ENCODE assay signal across 8 cellular contexts in genomic region chr7:64307254-64308018, GRCh38. TPM values are rescaled to one million over a fixed set of nuclear protein-coding genes. Genes with fewer than 3 reads are reported as not detected.
DNase-seq lines count a peak whose midpoint lies in the region; ATAC-seq and TF ChIP-seq lines count a peak whose summit lies in the region.

No MANE protein-coding gene starts in this region.

- CTCF ChIA-PET in A673 (lab: Charles Lee): no interaction called here
- CTCF ChIA-PET in activated CD4-positive, alpha-beta memory T cell treated with anti-CD3 and anti-CD28 coated beads, Interleukin-2, amount 10 ng/mL, durations not matched to agents 7 days and 5 days (lab: Charles Lee): interaction anchor here (0.7 to 1.8 kb wide), 3 partner anchors 10 to 699 kb away, joined by 3 to 6 read pairs (median 5); partner anchors contain the start of genes ERV3-1 and ZNF680

- no TSS peak for BruUV-seq in A673 (replicated peaks; lab: Mats Ljungman, UMichigan)

- H3K27ac Mint-ChIP-seq in activated CD4-positive, alpha-beta memory T cell treated with anti-CD3 and anti-CD28 coated beads, Interleukin-2, amount 10 ng/mL, durations not matched to agents 7 days and 5 days: peak overlapping the region; percentile 85

- WGBS in ectodermal cell, 2 experiments: 35% methylated on average over 33 of the region's 33 CpGs

- no peak overlapping the region for H3K4me3 ChIP-seq in A673 (ENCODE audit: low read depth, low read length, poor library complexity, severe bottlenecking)
- H3K4me3 ChIP-seq in ectodermal cell (ENCODE audit: insufficient read depth, low read depth, low read length): peak overlapping the region; percentile 32

- no peaks in the 10 kb centered on the region for H3K27me3 ChIP-seq in A673 (replicated peaks; ENCODE audit: insufficient read depth, low read depth, low read length, poor library complexity)
- no peaks in the 10 kb centered on the region for H3K27me3 ChIP-seq in ectodermal cell (ENCODE audit: control insufficient read depth, insufficient read depth, low read length, poor library complexity, severe bottlenecking)

- peak overlapping the region; percentile 93 for H3K4me3 Mint-ChIP-seq in activated CD4-positive, alpha-beta memory T cell treated with anti-CD3 and anti-CD28 coated beads, Interleukin-2, amount 10 ng/mL, durations not matched to agents 7 days and 5 days

- TF ChIP-seq CTCF in A673 (conservative IDR thresholded peaks at IDR 0.05; ENCODE audit: low read depth, low read length): no peak

- peaks cover 19% of the 10 kb centered on the region for H3K4me1 Mint-ChIP-seq in activated CD4-positive, alpha-beta memory T cell treated with anti-CD3 and anti-CD28 coated beads, Interleukin-2, amount 10 ng/mL, durations not matched to agents 7 days and 5 days

- intact Hi-C loops in A673 (cut with micrococcal nuclease; ENCODE audit: unreplicated experiment): no loop called here

- H3K36me3 ChIP-seq in A673 (ENCODE audit: insufficient read depth, low read length, poor library complexity, severe bottlenecking) (no peaks in the 10 kb centered on the region), ectodermal cell (ENCODE audit: control insufficient read depth, insufficient read depth, low read length) (no peaks in the 10 kb centered on the region)

- POLR2A ChIA-PET in A673 (lab: Charles Lee; ENCODE audit: low non-redundant PET): no interaction called here
- POLR2A ChIA-PET in activated CD4-positive, alpha-beta memory T cell treated with anti-CD3 and anti-CD28 coated beads, Interleukin-2, amount 10 ng/mL, durations not matched to agents 7 days and 5 days (lab: Charles Lee): interaction anchor here (1.0 to 2.2 kb wide), 8 partner anchors 8 to 1067 kb away, joined by 3 to 21 read pairs (median 8); partner anchors contain the start of genes ERV3-1, ZNF107, ZNF138 and ZNF680

- ATAC-seq in GM18519 (IDR thresholded peaks at IDR 0.05; ENCODE audit: low FRiP score, unreplicated experiment) (peak; percentile 98), HG03066 (IDR thresholded peaks at IDR 0.05; ENCODE audit: low read depth, unreplicated experiment) (peak; percentile 98)

- H3K4me1 ChIP-seq in A673 (ENCODE audit: insufficient read depth, low read length, poor library complexity, severe bottlenecking) (no peaks in the 10 kb centered on the region), ectodermal cell (ENCODE audit: control insufficient read depth, insufficient read depth, low read length) (no peaks in the 10 kb centered on the region)

- H3K9me3 Mint-ChIP-seq in activated CD4-positive, alpha-beta memory T cell treated with anti-CD3 and anti-CD28 coated beads, Interleukin-2, amount 10 ng/mL, durations not matched to agents 7 days and 5 days: peaks cover 13% of the 10 kb centered on the region

- H3K36me3 Mint-ChIP-seq in activated CD4-positive, alpha-beta memory T cell treated with anti-CD3 and anti-CD28 coated beads, Interleukin-2, amount 10 ng/mL, durations not matched to agents 7 days and 5 days (ENCODE audit: low read depth): peaks cover 11% of the 10 kb centered on the region

- H3K27me3 Mint-ChIP-seq in activated CD4-positive, alpha-beta memory T cell treated with anti-CD3 and anti-CD28 coated beads, Interleukin-2, amount 10 ng/mL, durations not matched to agents 7 days and 5 days: no peaks in the 10 kb centered on the region

- H3K9me3 ChIP-seq in A673 (ENCODE audit: low read depth, low read length, poor library complexity, severe bottlenecking): peaks cover 33% of the 10 kb centered on the region
- H3K9me3 ChIP-seq in ectodermal cell (ENCODE audit: control insufficient read depth, low read length): peaks cover 3% of the 10 kb centered on the region

- H3K27ac ChIP-seq in A673 (ENCODE audit: low read depth, low read length, poor library complexity, severe bottlenecking) (no peak overlapping the region), ectodermal cell (ENCODE audit: insufficient read depth, low read depth, low read length, poor library complexity, severe bottlenecking) (no peak overlapping the region)

- DNase-seq in A673 (ENCODE audit: low spot score): peak; percentile 42
- peak; percentile 86 for DNase-seq in NCI-H345 (lab: John Stamatoyannopoulos, UW)
- peak; percentile 95 for DNase-seq in activated CD4-positive, alpha-beta memory T cell treated with anti-CD3 and anti-CD28 coated beads, Interleukin-2, amount 10 ng/mL, durations not matched to agents 7 days and 5 days
- peak; percentile 93 for DNase-seq in middle frontal gyrus (ENCODE audit: extremely low spot score, low spot score)
- peak; percentile 82 to 83 for DNase-seq in stimulated activated CD8-positive, alpha-beta memory T cell treated with anti-CD3 and anti-CD28 coated beads, Interleukin-7, amount 100 ng/mL, for 1 hour (ENCODE audit: low read depth in 2 of 2)

RNA-seq across cellular contexts. Expression of gene ZNF736, which starts 6.3 kb away (rescaled TPM):
- total RNA-seq in A673 (2021): 1.8 and 3.2 TPM in 2 replicates
- total RNA-seq in activated CD4-positive, alpha-beta memory T cell treated with anti-CD3 and anti-CD28 coated beads, Interleukin-2, amount 10 ng/mL, durations not matched to agents 7 days and 5 days: 10 to 100 TPM; 22.5 to 24.5 TPM
- polyA plus RNA-seq in ectodermal cell (2013, experiment 1 of 4): 14.1 TPM
- 14.0 TPM for polyA plus RNA-seq in ectodermal cell (2013, experiment 2 of 4)
- 8.8 TPM for polyA plus RNA-seq in ectodermal cell (2013, experiment 3 of 4)
- polyA plus RNA-seq in ectodermal cell (2013, experiment 4 of 4): 10.0 TPM

Comparison
In these comparisons a context has a peak if more than half of its experiments do, and no peak if none do; other contexts are left out.
1. DNase-seq: peak in every context shown above with its lines; median percentile 95 in activated CD4-positive, alpha-beta memory T cell treated with anti-CD3 and anti-CD28 coated beads, Interleukin-2, amount 10 ng/mL, durations not matched to agents 7 days and 5 days; 93 in middle frontal gyrus; 86 in NCI-H345; 82 in stimulated activated CD8-positive, alpha-beta memory T cell treated with anti-CD3 and anti-CD28 coated beads, Interleukin-7, amount 100 ng/mL, for 1 hour; 42 in A673.